In the genomic region with DNA sequence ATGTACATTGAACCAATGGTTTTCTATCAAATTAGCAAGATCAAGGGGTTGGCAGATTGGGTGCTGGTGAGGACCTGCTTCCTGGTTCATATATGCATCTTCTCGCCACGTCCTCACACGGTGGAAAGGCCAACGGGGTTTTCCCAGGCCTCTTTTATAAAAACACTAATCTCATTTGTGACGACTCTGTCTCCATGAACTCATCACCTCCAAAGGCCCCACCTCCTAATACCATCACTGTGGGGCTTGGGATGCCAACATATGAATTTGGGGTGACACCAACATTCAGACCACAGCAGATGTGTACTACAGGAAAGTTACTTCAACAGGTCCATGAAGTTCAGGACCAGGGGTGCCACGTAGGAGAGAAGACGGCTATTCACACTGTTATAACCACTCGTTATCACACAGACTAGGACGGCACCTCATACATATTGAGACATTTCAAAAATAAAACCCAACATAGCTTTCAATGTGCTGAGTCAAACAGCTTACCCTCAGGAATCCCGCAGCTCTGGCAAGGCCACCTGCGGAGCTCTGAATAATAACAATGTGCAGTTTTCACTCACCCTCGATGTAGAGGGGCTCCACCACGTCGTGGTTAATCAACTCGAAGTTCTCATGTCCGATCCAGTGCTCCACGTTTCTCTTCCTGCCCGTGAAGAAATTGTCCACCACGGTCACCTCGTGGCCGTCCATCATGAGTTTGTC, we compare ENCODE assay signal across 11 cellular contexts. TPM values are rescaled to one million over a fixed set of nuclear protein-coding genes. Genes with fewer than 3 reads are reported as not detected.
DNase-seq lines count a peak whose midpoint lies in the region; ATAC-seq and TF ChIP-seq lines count a peak whose summit lies in the region.
"Had no signal": no experiment of that assay in that cellular context is flagged by ENCODE, and none has a peak within 500 bp of the region (broad histone marks: within the 10 kb centered on the region; RNA-seq: fewer than 3 reads in every experiment).

No MANE protein-coding gene starts in this region.

- H3K9me3 Mint-ChIP-seq in T-helper 1 cell treated with Interleukin-12 subunit alpha and Interleukin-12 subunit beta and Interleukin-4 antibody, amounts not matched to agents 30 μg/mL and 1 μg/mL, for 36 hours: no peaks in the 10 kb centered on the region
- H3K9me3 Mint-ChIP-seq in natural killer cell treated with Interleukin-12 subunit alpha and Interleukin-12 subunit beta and Interleukin-15 and Interleukin-18, amount 100 ng/mL, for 72 hours: peaks cover 3% of the 10 kb centered on the region

- H3K4me1 Mint-ChIP-seq in T-helper 1 cell treated with Interleukin-12 subunit alpha and Interleukin-12 subunit beta and Interleukin-4 antibody, amounts not matched to agents 30 μg/mL and 1 μg/mL, for 36 hours (ENCODE audit: low read depth): peaks cover 54% of the 10 kb centered on the region
- peaks cover 67 to 72% of the 10 kb centered on the region in 2 donors for H3K4me1 Mint-ChIP-seq in natural killer cell treated with Interleukin-12 subunit alpha and Interleukin-12 subunit beta and Interleukin-15 and Interleukin-18, amount 100 ng/mL, for 72 hours (ENCODE audit: low read depth in 2 of 2)

- no peak for TF ChIP-seq POLR2A in upper lobe of left lung (IDR thresholded peaks at IDR 0.05)

- no peaks in the 10 kb centered on the region for H3K9me3 ChIP-seq in upper lobe of left lung

- H3K27ac Mint-ChIP-seq in T-helper 1 cell treated with Interleukin-12 subunit alpha and Interleukin-12 subunit beta and Interleukin-4 antibody, amounts not matched to agents 30 μg/mL and 1 μg/mL, for 36 hours: peak overlapping the region; percentile 95
- H3K27ac Mint-ChIP-seq in natural killer cell treated with Interleukin-12 subunit alpha and Interleukin-12 subunit beta and Interleukin-15 and Interleukin-18, amount 100 ng/mL, for 72 hours: peak overlapping the region; percentile 91 to 94

- H3K36me3 ChIP-seq in upper lobe of left lung (peaks cover 0 to 11% (median 2%) of the 10 kb centered on the region in 4 donors), H7 (replicated peaks; ENCODE audit: control insufficient read depth, insufficient read depth, low read length) (peaks cover 2% of the 10 kb centered on the region; the same call in 1 of the 2 replicates)

- H3K4me1 ChIP-seq in upper lobe of left lung: peaks cover 0 to 9% (median 3%) of the 10 kb centered on the region in 4 donors

- H3K36me3 Mint-ChIP-seq in T-helper 1 cell treated with Interleukin-12 subunit alpha and Interleukin-12 subunit beta and Interleukin-4 antibody, amounts not matched to agents 30 μg/mL and 1 μg/mL, for 36 hours (ENCODE audit: low read depth): peaks cover 47% of the 10 kb centered on the region
- H3K36me3 Mint-ChIP-seq in natural killer cell treated with Interleukin-12 subunit alpha and Interleukin-12 subunit beta and Interleukin-15 and Interleukin-18, amount 100 ng/mL, for 72 hours: peaks cover 36% of the 10 kb centered on the region

- DNase-seq in activated effector memory CD4-positive, alpha-beta T cell treated with Interleukin-2 at 50 U/mL for 16 hours: peak; percentile 13
- peak; percentile 83 for DNase-seq in natural killer cell treated with Interleukin-12 subunit alpha and Interleukin-12 subunit beta and Interleukin-15 and Interleukin-18, amount 100 ng/mL, for 72 hours (ENCODE audit: low spot score)
- DNase-seq in upper lobe of left lung (no peak), COLO829 (ENCODE audit: low spot score) (no peak), H7 (no peak)
- DNase-seq: MV-4-11, NCI-H446 treated with DMSO at 0.1 percent for 48 hours had no signal

- TF ChIP-seq EP300 in upper lobe of left lung (IDR thresholded peaks at IDR 0.05): no peak

- no peak for TF ChIP-seq CTCF in upper lobe of left lung (IDR thresholded peaks at IDR 0.05)

- ATAC-seq in GM21529 (IDR thresholded peaks at IDR 0.05; ENCODE audit: unreplicated experiment) (peak; percentile 39), upper lobe of left lung (ENCODE audit: low FRiP score in 2 of 2) (no peak), HG03095 (IDR thresholded peaks at IDR 0.05; ENCODE audit: unreplicated experiment) (no peak)
- ATAC-seq in natural killer cell treated with Interleukin-12 subunit alpha and Interleukin-12 subunit beta and Interleukin-15 and Interleukin-18, amount 100 ng/mL, for 72 hours: peak; percentile 85 to 88
- ATAC-seq: Right ventricle myocardium inferior had no signal

- 80 to 82% methylated on average over 21 of the region's 21 CpGs for WGBS in upper lobe of left lung, 2 donors

- no peak overlapping the region for H3K27ac ChIP-seq in upper lobe of left lung

- H3K4me3 Mint-ChIP-seq in T-helper 1 cell treated with Interleukin-12 subunit alpha and Interleukin-12 subunit beta and Interleukin-4 antibody, amounts not matched to agents 30 μg/mL and 1 μg/mL, for 36 hours: peak overlapping the region; percentile 52
- peak overlapping the region; percentile 79 for H3K4me3 Mint-ChIP-seq in natural killer cell treated with Interleukin-12 subunit alpha and Interleukin-12 subunit beta and Interleukin-15 and Interleukin-18, amount 100 ng/mL, for 72 hours

- no peaks in the 10 kb centered on the region for H3K27me3 Mint-ChIP-seq in T-helper 1 cell treated with Interleukin-12 subunit alpha and Interleukin-12 subunit beta and Interleukin-4 antibody, amounts not matched to agents 30 μg/mL and 1 μg/mL, for 36 hours (ENCODE audit: low read depth)
- no peaks in the 10 kb centered on the region for H3K27me3 Mint-ChIP-seq in natural killer cell treated with Interleukin-12 subunit alpha and Interleukin-12 subunit beta and Interleukin-15 and Interleukin-18, amount 100 ng/mL, for 72 hours

- no peak overlapping the region for H3K4me3 ChIP-seq in upper lobe of left lung
- no peak overlapping the region for H3K4me3 ChIP-seq in H7 (ENCODE audit: insufficient read depth, low read depth, low read length)

- H3K27me3 ChIP-seq in upper lobe of left lung (no peaks in the 10 kb centered on the region), H7 (ENCODE audit: control insufficient read depth, insufficient read depth, low read length) (no peaks in the 10 kb centered on the region)

RNA-seq across cellular contexts. Expression of a gene that starts 49.3 kb away (rescaled TPM):
- 100 to 1,000 TPM; 104 to 116 TPM for total RNA-seq in natural killer cell treated with Interleukin-12 subunit alpha and Interleukin-12 subunit beta and Interleukin-15 and Interleukin-18, amount 100 ng/mL, for 72 hours
- total RNA-seq in upper lobe of left lung: 100 to 1,000 TPM in 3 of 6 donors, 10 to 100 TPM in 3; 53.1 to 183 (median 93.5) TPM
- total RNA-seq in H7 (2014; rRNA removed; shearing (Covaris generic)): 20.9 and 27.3 TPM in 2 replicates

Comparison
In these comparisons a context has a peak if more than half of its experiments do, and no peak if none do; other contexts are left out.
1. ATAC-seq: peak in GM21529 (single experiment) and natural killer cell treated with Interleukin-12 subunit alpha and Interleukin-12 subunit beta and Interleukin-15 and Interleukin-18, amount 100 ng/mL, for 72 hours (2 of 2); none in upper lobe of left lung (0 of 2) and HG03095 (single experiment).
2. DNase-seq: peak in activated effector memory CD4-positive, alpha-beta T cell treated with Interleukin-2 at 50 U/mL for 16 hours (single experiment) and natural killer cell treated with Interleukin-12 subunit alpha and Interleukin-12 subunit beta and Interleukin-15 and Interleukin-18, amount 100 ng/mL, for 72 hours (single experiment); none in upper lobe of left lung (0 of 2), COLO829 (single experiment) and H7 (single experiment).